In the genomic region with DNA sequence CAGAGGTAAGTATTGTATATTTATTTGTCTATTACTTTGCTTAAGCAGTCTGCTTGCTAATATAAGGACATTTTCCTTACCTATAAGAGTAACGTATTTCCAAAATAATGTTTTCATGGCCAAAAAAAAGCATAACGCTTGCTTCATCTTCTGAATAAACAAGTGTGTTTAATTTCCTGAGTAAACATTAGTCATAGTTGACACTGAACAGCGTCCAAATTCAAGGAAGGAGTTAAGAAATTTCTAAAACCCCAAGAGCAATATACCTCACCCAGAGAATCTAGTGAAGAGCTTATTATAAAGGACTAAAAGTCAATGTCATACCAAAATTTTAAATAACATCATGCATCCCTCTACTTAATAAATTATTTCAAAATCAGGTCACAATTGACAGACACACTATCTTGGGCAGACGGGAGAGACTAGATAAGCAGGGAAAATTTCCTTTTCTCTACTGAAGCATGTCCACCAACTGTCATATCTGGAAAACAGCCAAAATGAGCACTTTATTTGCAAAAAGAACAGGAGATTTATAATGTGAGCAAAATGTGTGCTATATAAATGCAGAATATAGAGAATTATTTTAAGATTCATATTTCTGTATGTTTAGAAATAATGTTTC, we compare ENCODE assay signal across 12 cellular contexts. TPM values are rescaled to one million over a fixed set of nuclear protein-coding genes. Genes with fewer than 3 reads are reported as not detected.
DNase-seq lines count a peak whose midpoint lies in the region; ATAC-seq and TF ChIP-seq lines count a peak whose summit lies in the region.
"Had no signal": no experiment of that assay in that cellular context is flagged by ENCODE, and none has a peak within 500 bp of the region (broad histone marks: within the 10 kb centered on the region; RNA-seq: fewer than 3 reads in every experiment).

No MANE protein-coding gene starts in this region.

- H3K4me1 ChIP-seq in RWPE2 (ENCODE audit: insufficient read depth, poor library complexity, severe bottlenecking) (peaks cover 6% of the 10 kb centered on the region), fibroblast of lung (ENCODE audit: control insufficient read depth, extremely low read depth, insufficient read depth, low read length) (no peaks in the 10 kb centered on the region), mucosa of descending colon (ENCODE audit: low read depth) (no peaks in the 10 kb centered on the region)

- DNase-seq in LHCN-M2 (ENCODE audit: low read depth) (peak; percentile 51), RWPE2 (ENCODE audit: low spot score) (no peak), fibroblast of lung (ENCODE audit: low read depth in 2 of 2) (peak; percentile 11 to 12), mucosa of descending colon (no peak)
- no peak for DNase-seq in central memory CD4-positive, alpha-beta T cell
- DNase-seq: activated gamma-delta T cell treated with Interleukin-2 at 50 U/mL for 16 hours, kidney, OCI-M1, stomach had no signal

- H3K9me3 ChIP-seq in RWPE2 (ENCODE audit: severe bottlenecking) (no peaks in the 10 kb centered on the region), fibroblast of lung (ENCODE audit: control insufficient read depth, insufficient read depth, low read depth, low read length) (no peaks in the 10 kb centered on the region), mucosa of descending colon (no peaks in the 10 kb centered on the region)
- H3K9me3 ChIP-seq: stomach had no signal

- H3K4me2 ChIP-seq in fibroblast of lung (ENCODE audit: extremely low read depth, insufficient read depth, low read length) = no peak overlapping the region

- H3K27ac ChIP-seq in 22Rv1 (peak overlapping the region; percentile 77), RWPE2 (ENCODE audit: poor library complexity, severe bottlenecking) (no peak overlapping the region), fibroblast of lung (ENCODE audit: insufficient read depth, low read length) (no peak overlapping the region)
- H3K27ac ChIP-seq: stomach had no signal

- no peak overlapping the region for H2AFZ ChIP-seq in fibroblast of lung (ENCODE audit: low read length)

- H3K4me3 ChIP-seq in RWPE2 (ENCODE audit: severe bottlenecking) = no peak overlapping the region
- no peak overlapping the region for H3K4me3 ChIP-seq in fibroblast of lung (replicated peaks in 1 of 4; ENCODE audit: control extremely low read depth in 1 of 4, insufficient read depth in 1 of 4, low read depth in 3 of 4, low read length in 4 of 4)
- H3K4me3 ChIP-seq in mucosa of descending colon = no peak overlapping the region
- H3K4me3 ChIP-seq: stomach had no signal

- no peaks in the 10 kb centered on the region for H3K79me2 ChIP-seq in fibroblast of lung (ENCODE audit: control insufficient read depth, insufficient read depth, low read length)

- H3K36me3 ChIP-seq in RWPE2 (ENCODE audit: low read depth) (no peaks in the 10 kb centered on the region), fibroblast of lung (ENCODE audit: control insufficient read depth, insufficient read depth, low read length) (no peaks in the 10 kb centered on the region), mucosa of descending colon (ENCODE audit: low read depth) (no peaks in the 10 kb centered on the region)
- H3K36me3 ChIP-seq: stomach had no signal

- H3K27me3 ChIP-seq in RWPE2 (ENCODE audit: insufficient read depth, poor library complexity, severe bottlenecking) (peaks cover 24% of the 10 kb centered on the region), fibroblast of lung (ENCODE audit: control insufficient read depth, insufficient read depth, low read length) (no peaks in the 10 kb centered on the region)
- H3K27me3 ChIP-seq: stomach had no signal

- TF ChIP-seq CTCF in 22Rv1 (IDR thresholded peaks at IDR 0.05) (no peak), RWPE2 (IDR thresholded peaks at IDR 0.05; ENCODE audit: poor library complexity, severe bottlenecking) (no peak), fibroblast of lung (conservative IDR thresholded peaks at IDR 0.05 in 1 of 2, IDR thresholded peaks at IDR 0.05 in 1 of 2; ENCODE audit: low read depth in 1 of 2, low read length in 2 of 2) (no peak), mucosa of descending colon (IDR thresholded peaks at IDR 0.05) (no peak)

- intact Hi-C loops in mucosa of descending colon (cut with DNase I, micrococcal nuclease) = no loop called here

- ATAC-seq in RWPE2 (ENCODE audit: low read depth) = peak; percentile 88
- no peak for ATAC-seq in mucosa of descending colon
- no peak for ATAC-seq in GM19467 (IDR thresholded peaks at IDR 0.05; ENCODE audit: unreplicated experiment)
- ATAC-seq in HG02970 (IDR thresholded peaks at IDR 0.05; ENCODE audit: low FRiP score, unreplicated experiment) = no peak

- H3K9ac ChIP-seq in fibroblast of lung (ENCODE audit: insufficient read depth, low read length) = no peak overlapping the region

- no peaks in the 10 kb centered on the region for H4K20me1 ChIP-seq in fibroblast of lung (ENCODE audit: control insufficient read depth, extremely low read depth, insufficient read depth, low read length)

RNA-seq across cellular contexts. Expression of a gene that starts 25.1 kb away (rescaled TPM):
- total RNA-seq in LHCN-M2 (2014; rRNA removed) (0.06 and 0.11 TPM in 2 replicates), fibroblast of lung (0.51 and 0.83 TPM in 2 replicates), mucosa of descending colon (10 to 100 TPM in 1 of 3 donors, 1 to 10 TPM in 2; 1.1 to 22.2 (median 2.3) TPM)
- polyA plus RNA-seq in LHCN-M2 (2012) = not detected
- 0.11 and 0.15 TPM in 2 replicates for polyA plus RNA-seq in fibroblast of lung
- 0.28 TPM in 1 of 2 replicates, not detected in the other for polyA plus RNA-seq in fibroblast of lung (2012)
- not detected in 2 replicates for polyA minus RNA-seq in fibroblast of lung (ENCODE audit: low replicate concordance)

Comparison
In these comparisons a context has a peak if more than half of its experiments do, and no peak if none do; other contexts are left out.
1. DNase-seq: peak in LHCN-M2 (single experiment) and fibroblast of lung (2 of 2); none in RWPE2 (single experiment), mucosa of descending colon (0 of 3) and central memory CD4-positive, alpha-beta T cell (single experiment).